14 cellular contexts compared by ENCODE assay signal in the genomic region with DNA sequence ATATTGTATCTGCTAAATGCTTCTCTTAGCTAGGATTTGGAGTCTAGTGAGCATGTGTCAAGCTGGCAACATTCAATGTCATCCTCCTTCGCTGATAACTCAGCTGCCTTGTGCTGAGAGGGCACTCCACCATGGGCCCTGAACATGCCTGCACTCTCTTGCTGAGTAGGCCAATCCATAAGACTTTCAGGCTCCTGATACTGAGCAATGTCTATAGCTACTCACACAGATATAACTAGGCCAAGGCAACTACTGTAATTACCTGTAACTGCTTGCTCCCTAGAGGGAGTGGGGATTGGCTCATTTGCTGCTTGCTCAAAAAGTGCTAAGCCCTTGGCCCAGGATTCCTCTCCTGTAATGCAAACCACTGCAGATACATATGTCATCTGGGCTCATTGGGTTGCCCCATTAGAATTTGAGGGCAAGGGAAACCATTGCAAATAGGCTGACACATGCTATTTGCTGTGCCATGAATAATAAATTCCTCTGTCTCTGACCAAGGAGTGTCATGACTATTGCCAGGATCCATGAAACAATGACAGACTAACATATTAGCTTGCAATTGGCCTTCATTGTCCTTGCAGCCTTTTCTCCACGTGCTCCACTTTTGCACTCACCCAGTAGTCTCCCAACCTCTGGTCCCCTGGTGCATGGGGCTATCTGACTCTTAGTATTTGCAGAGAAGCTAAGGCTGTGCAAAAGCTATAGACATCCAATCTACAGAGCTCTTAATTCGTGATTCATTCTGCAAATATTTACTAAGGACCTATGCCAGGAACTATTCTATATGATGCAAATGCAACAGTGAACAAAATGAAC. TPM values are rescaled to one million over a fixed set of nuclear protein-coding genes. Genes with fewer than 3 reads are reported as not detected.
DNase-seq lines count a peak whose midpoint lies in the region; FAIRE-seq and TF ChIP-seq lines count a peak whose summit lies in the region.
"Had no signal": no experiment of that assay in that cellular context is flagged by ENCODE, and none has a peak within 500 bp of the region (broad histone marks: within the 10 kb centered on the region; RNA-seq: fewer than 3 reads in every experiment).

No MANE protein-coding gene starts in this region.

- peaks cover 3% of the 10 kb centered on the region for H3K4me1 Mint-ChIP-seq in astrocyte (ENCODE audit: low read depth, unreplicated experiment)

- H3K27ac ChIP-seq in astrocyte (ENCODE audit: low read depth, low read length), result no peak overlapping the region
- no peak overlapping the region for H3K27ac ChIP-seq in hepatocyte
- H3K27ac ChIP-seq in adrenal gland, result no peak overlapping the region

- 61% methylated on average over 3 of the region's 3 CpGs for WGBS in hepatocyte (ENCODE audit: low lambda C conversion rate, missing lambda C conversion rate)
- WGBS in adrenal gland, 4 donors, result 46 to 55% (median 52%) methylated on average over 3 of the region's 3 CpGs

- no peak for FAIRE-seq in astrocyte (lab: Jason Lieb, UNC)
- FAIRE-seq: GM12878 had no signal

- intact Hi-C loops in posterior cingulate gyrus (cut with DNase I) (no loop called here), adrenal gland (cut with DNase I) (no loop called here)

- H2AFZ ChIP-seq in astrocyte (ENCODE audit: low read depth, low read length) (no peak overlapping the region), hepatocyte (no peak overlapping the region)

- H3K4me2 ChIP-seq in astrocyte (ENCODE audit: low read length) (peak overlapping the region; percentile 9), hepatocyte (no peak overlapping the region)

- H3K36me3 ChIP-seq in astrocyte (ENCODE audit: insufficient read depth, low read length) (no peaks in the 10 kb centered on the region), hepatocyte (replicated peaks; ENCODE audit: insufficient read depth, low read depth) (no peaks in the 10 kb centered on the region), adrenal gland (replicated peaks in 1 of 2) (no peaks in the 10 kb centered on the region)

- H3K36me3 Mint-ChIP-seq in astrocyte (ENCODE audit: low read depth, unreplicated experiment), result peaks cover 2% of the 10 kb centered on the region

- H3K9ac ChIP-seq in astrocyte (ENCODE audit: low read length), result no peak overlapping the region

- H4K20me1 ChIP-seq in astrocyte (ENCODE audit: insufficient read depth, low read length) (no peaks in the 10 kb centered on the region), hepatocyte (ENCODE audit: insufficient read depth, poor library complexity, severe bottlenecking) (no peaks in the 10 kb centered on the region)

- H3K79me2 ChIP-seq in astrocyte (ENCODE audit: insufficient read depth, low read length) (no peaks in the 10 kb centered on the region), hepatocyte (no peaks in the 10 kb centered on the region)

- H3K27ac Mint-ChIP-seq in astrocyte (ENCODE audit: unreplicated experiment), result no peak overlapping the region
- H3K27ac Mint-ChIP-seq: nephron; T-helper 2 cell treated with Interferon-gamma antibody and Interleukin-4, amounts not matched to agents 5 μg/mL and 100 μg/mL, for 36 hours had no signal

- TF ChIP-seq POLR2A in adrenal gland (IDR thresholded peaks at IDR 0.05), result no peak

- H3K4me3 Mint-ChIP-seq in astrocyte (ENCODE audit: unreplicated experiment), result no peak overlapping the region
- H3K4me3 Mint-ChIP-seq: nephron; T-helper 2 cell treated with Interferon-gamma antibody and Interleukin-4, amounts not matched to agents 5 μg/mL and 100 μg/mL, for 36 hours had no signal

- DNase-seq in DMS53 treated with DMSO at 0.1 percent for 48 hours (lab: John Stamatoyannopoulos, UW; ENCODE audit: unreplicated experiment) (peak; percentile 93), M059J (ENCODE audit: low read depth) (peak; percentile 12), astrocyte (ENCODE audit: low read depth) (peak; percentile 26), hepatocyte (ENCODE audit: low spot score) (peak; percentile 13), NAMALWA (ENCODE audit: low spot score) (no peak), posterior cingulate gyrus (no peak), adrenal gland (no peak)
- no peak for DNase-seq in activated CD4-positive, alpha-beta T cell treated with anti-CD3 and anti-CD28 coated beads for 4 hours
- DNase-seq: COR-L47, erythroblast, NCI-H526 treated with DMSO at 0.1 percent for 48 hours had no signal

- H3K27me3 Mint-ChIP-seq in astrocyte (ENCODE audit: low read depth, unreplicated experiment), result no peaks in the 10 kb centered on the region

- H3K9me3 ChIP-seq in astrocyte (ENCODE audit: insufficient read depth, low read depth, low read length) (no peaks in the 10 kb centered on the region), hepatocyte (ENCODE audit: low read depth) (no peaks in the 10 kb centered on the region), adrenal gland (replicated peaks in 1 of 3) (no peaks in the 10 kb centered on the region)

- H3K4me3 ChIP-seq in astrocyte (ENCODE audit: insufficient read depth, low read depth, low read length) (no peak overlapping the region), hepatocyte (no peak overlapping the region), adrenal gland (no peak overlapping the region)
- H3K4me3 ChIP-seq: GM12878 had no signal

- H3K4me1 ChIP-seq in astrocyte (ENCODE audit: insufficient read depth, low read length) (peaks cover 12% of the 10 kb centered on the region), hepatocyte (ENCODE audit: insufficient read depth) (no peaks in the 10 kb centered on the region), adrenal gland (replicated peaks in 1 of 2) (no peaks in the 10 kb centered on the region)

- TF ChIP-seq CTCF in astrocyte (IDR thresholded peaks at IDR 0.05; ENCODE audit: insufficient read depth, low read depth, low read length) (no peak), hepatocyte (IDR thresholded peaks at IDR 0.05; ENCODE audit: poor library complexity) (no peak), adrenal gland (IDR thresholded peaks at IDR 0.05) (no peak)

- no peaks in the 10 kb centered on the region for H3K27me3 ChIP-seq in astrocyte (ENCODE audit: insufficient read depth, low read length)
- no peaks in the 10 kb centered on the region for H3K27me3 ChIP-seq in hepatocyte
- no peaks in the 10 kb centered on the region for H3K27me3 ChIP-seq in adrenal gland

- no peaks in the 10 kb centered on the region for H3K9me2 ChIP-seq in hepatocyte (replicated peaks; ENCODE audit: insufficient read depth)

- H3K9me3 Mint-ChIP-seq in astrocyte (ENCODE audit: unreplicated experiment), result no peaks in the 10 kb centered on the region
- H3K9me3 Mint-ChIP-seq: T-helper 2 cell treated with Interferon-gamma antibody and Interleukin-4, amounts not matched to agents 5 μg/mL and 100 μg/mL, for 36 hours had no signal

RNA-seq across cellular contexts. Expression of a gene that starts 36.9 kb away (rescaled TPM):
- total RNA-seq in M059J (2014; rRNA removed; shearing (Covaris generic)), result 14.6 and 16.7 TPM in 2 replicates
- 93.1 and 111 TPM in 2 replicates for total RNA-seq in astrocyte
- total RNA-seq in hepatocyte, result 40.9 and 42.2 TPM in 2 replicates
- polyA plus RNA-seq in hepatocyte, result 12.5 and 13.2 TPM in 2 replicates
- total RNA-seq in adrenal gland, result 100 to 1,000 TPM in 3 of 8 donors, 10 to 100 TPM in 5; 75.3 to 123 (median 96.6) TPM
- polyA plus RNA-seq in adrenal gland, result 10 to 100 TPM in 2 of 3 donors, 1 to 10 TPM in 1; 7.7 to 50.6 (median 10.1) TPM

Comparison
In these comparisons a context has a peak if more than half of its experiments do, and no peak if none do; other contexts are left out.
1. DNase-seq: peak in DMS53 treated with DMSO at 0.1 percent for 48 hours (single experiment), M059J (single experiment), astrocyte (single experiment) and hepatocyte (single experiment); none in NAMALWA (single experiment), posterior cingulate gyrus (0 of 10), adrenal gland (0 of 7) and activated CD4-positive, alpha-beta T cell treated with anti-CD3 and anti-CD28 coated beads for 4 hours (0 of 2).